ENCODE assay signal across 8 cellular contexts in genomic region chr4:10461091-10461849, GRCh38. TPM values are rescaled to one million over a fixed set of nuclear protein-coding genes. Genes with fewer than 3 reads are reported as not detected.
DNase-seq lines count a peak whose midpoint lies in the region; ATAC-seq and TF ChIP-seq lines count a peak whose summit lies in the region.

No MANE protein-coding gene starts in this region.

- H3K4me3 ChIP-seq in AG09309 (ENCODE audit: control insufficient read depth, low read depth, low read length) (no peak overlapping the region), astrocyte of the cerebellum (ENCODE audit: low read depth, low read length) (peak overlapping the region; percentile 37), iPS-11a (ENCODE audit: low read depth, low read length) (peak overlapping the region; percentile 51), spleen (peak overlapping the region; percentile 8 to 67 (median 28))

- H3K4me1 ChIP-seq in spleen = peaks cover 3 to 27% (median 19%) of the 10 kb centered on the region in 6 donors

- H3K9me3 ChIP-seq in spleen = peaks cover 0 to 5% (median 0%) of the 10 kb centered on the region in 8 donors

- H3K27ac ChIP-seq in spleen = no peak overlapping the region

- TF ChIP-seq CTCF in AG09309 (IDR thresholded peaks at IDR 0.05; ENCODE audit: control insufficient read depth, insufficient read depth, low read depth, low read length, missing control alignments) = peak; percentile 37
- TF ChIP-seq CTCF in astrocyte of the cerebellum (IDR thresholded peaks at IDR 0.05; ENCODE audit: low read depth, low read length, missing control alignments) = peak; percentile 88
- TF ChIP-seq CTCF in spleen (IDR thresholded peaks at IDR 0.05 in 8 of 11, conservative IDR thresholded peaks at IDR 0.05 in 3 of 11) = peak; percentile 70 to 100 (median 97)

- WGBS in spleen, 5 donors = 4 to 6% (median 6%) methylated on average over 24 to 72 of the region's 72 CpGs

- in situ Hi-C loops in astrocyte of the cerebellum (cut with HindIII; ENCODE audit: low sequenced_read_pairs) = no loop called here

- no peak for TF ChIP-seq POLR2A in spleen (IDR thresholded peaks at IDR 0.05)

- no peak for DNase-seq in AG09309 (ENCODE audit: low read depth)
- peak; percentile 55 to 88 (median 63) for DNase-seq in T-helper 2 cell
- peak; percentile 6 for DNase-seq in astrocyte of the cerebellum (ENCODE audit: low read depth)
- DNase-seq in spleen = peak; percentile 94
- DNase-seq in NCI-H748 (lab: John Stamatoyannopoulos, UW; ENCODE audit: unreplicated experiment) = no peak

- ATAC-seq in GM19043 (IDR thresholded peaks at IDR 0.05; ENCODE audit: low read depth, unreplicated experiment) (peak; percentile 67), HG03342 (IDR thresholded peaks at IDR 0.05; ENCODE audit: unreplicated experiment) (peak; percentile 78)

- no peaks in the 10 kb centered on the region for H3K36me3 ChIP-seq in spleen

- H3K27me3 ChIP-seq in spleen (replicated peaks in 1 of 7) = peaks cover 0 to 69% (median 21%) of the 10 kb centered on the region in 7 donors

- intact Hi-C loops in spleen (cut with DNase I; ENCODE audit: low total_unique reads) = no loop called here

RNA-seq across cellular contexts. Expression of gene ZNF518B, which starts 4.0 kb away (rescaled TPM):
- total RNA-seq in spleen = 10 to 100 TPM; 20.2 to 61.9 (median 29.9) TPM
- 1 to 10 TPM; 4.9 to 5.3 (median 5.1) TPM for polyA plus RNA-seq in spleen

Comparison
In these comparisons a context has a peak if more than half of its experiments do, and no peak if none do; other contexts are left out.
1. DNase-seq: peak in T-helper 2 cell (5 of 5), astrocyte of the cerebellum (single experiment) and spleen (single experiment); none in AG09309 (single experiment) and NCI-H748 (single experiment).
2. CTCF ChIP-seq: peak in every context shown above with its lines; median percentile 97 in spleen; 88 in astrocyte of the cerebellum; 37 in AG09309.